ENCODE assay signal across 12 cellular contexts in genomic region chr17:40517286-40517662, GRCh38. TPM values are rescaled to one million over a fixed set of nuclear protein-coding genes. Genes with fewer than 3 reads are reported as not detected.
DNase-seq lines count a peak whose midpoint lies in the region; ATAC-seq, FAIRE-seq and TF ChIP-seq lines count a peak whose summit lies in the region.
"Had no signal": no experiment of that assay in that cellular context is flagged by ENCODE, and none has a peak within 500 bp of the region (broad histone marks: within the 10 kb centered on the region; RNA-seq: fewer than 3 reads in every experiment).

No MANE protein-coding gene starts in this region.

- H3K9me3 ChIP-seq in K562 (replicated peaks; ENCODE audit: control insufficient read depth, insufficient read depth, low read depth, low read length): no peaks in the 10 kb centered on the region
- H3K9me3 ChIP-seq in osteoblast (ENCODE audit: low read depth, low read length): no peaks in the 10 kb centered on the region
- H3K9me3 ChIP-seq: gastroesophageal sphincter, tibial nerve had no signal

- no peaks in the 10 kb centered on the region for H3K27me3 ChIP-seq in K562 (ENCODE audit: control insufficient read depth in 2 of 2, insufficient read depth in 2 of 2, low read length in 2 of 2)
- H3K27me3 ChIP-seq in osteoblast (ENCODE audit: insufficient read depth, low read length): no peaks in the 10 kb centered on the region
- H3K27me3 ChIP-seq: gastroesophageal sphincter, tibial nerve had no signal

- ATAC-seq in K562 (peak; percentile 10; the same call in 2 of the 3 replicates), left lobe of liver (no peak), GM19023 (IDR thresholded peaks at IDR 0.05; ENCODE audit: unreplicated experiment) (no peak)
- ATAC-seq: gastroesophageal sphincter had no signal

- no peak overlapping the region for H3K4me3 Mint-ChIP-seq in Calu3 (ENCODE audit: low read depth, unreplicated experiment)

- H3K4me1 Mint-ChIP-seq in Calu3 (ENCODE audit: low read depth, unreplicated experiment): peaks cover 59% of the 10 kb centered on the region

- no peaks in the 10 kb centered on the region for H3K9me1 ChIP-seq in K562 (ENCODE audit: control insufficient read depth, insufficient read depth, low read length)

- TF ChIP-seq POLR2A in NB4 (IDR thresholded peaks at IDR 0.05; ENCODE audit: extremely low read depth, insufficient read length) (no peak), K562 (conservative IDR thresholded peaks at IDR 0.05) (no peak)

- H3K4me1 ChIP-seq in K562 (replicated peaks in 1 of 2; ENCODE audit: control insufficient read depth in 2 of 2, insufficient read depth in 2 of 2, low read length in 2 of 2) (peaks cover 25 to 42% of the 10 kb centered on the region in 2 experiments), osteoblast (ENCODE audit: insufficient read depth, low read length) (peaks cover 40% of the 10 kb centered on the region)
- H3K4me1 ChIP-seq: gastroesophageal sphincter, parathyroid adenoma had no signal

- BruUV-seq in Calu3 (replicated peaks; lab: Mats Ljungman, UMichigan): no TSS peak
- TSS peak; percentile 73 for BruUV-seq in K562 (replicated peaks; lab: Mats Ljungman, UMichigan)

- H4K20me1 ChIP-seq in K562 (replicated peaks; ENCODE audit: control insufficient read depth, insufficient read depth, low read length) (no peaks in the 10 kb centered on the region), osteoblast (ENCODE audit: insufficient read depth, low read length) (no peaks in the 10 kb centered on the region)

- H3K4me2 ChIP-seq in K562 (ENCODE audit: insufficient read depth, low read length) (peak overlapping the region; percentile 56; the same call in 1 of the 2 replicates), osteoblast (ENCODE audit: insufficient read depth, low read length) (no peak overlapping the region)

- no peak for FAIRE-seq in K562 (lab: Jason Lieb, UNC)

- TF ChIP-seq CTCF in Calu3 (IDR thresholded peaks at IDR 0.05; ENCODE audit: unreplicated experiment) (no peak), NB4 (IDR thresholded peaks at IDR 0.05; ENCODE audit: low read depth, low read length) (no peak), K562 (IDR thresholded peaks at IDR 0.05 in 2 of 3, conservative IDR thresholded peaks at IDR 0.05 in 1 of 3; ENCODE audit: insufficient read depth in 2 of 3, low read depth in 1 of 3, low read length in 3 of 3) (no peak), osteoblast (IDR thresholded peaks at IDR 0.05; ENCODE audit: extremely low read depth, low read depth, low read length) (no peak)

- peak overlapping the region; percentile 30 to 40; a peak in 2 of 4 replicates for H3K9ac ChIP-seq in K562 (ENCODE audit: insufficient read depth in 1 of 2, low read depth in 2 of 2, low read length in 2 of 2)
- H3K9ac ChIP-seq: parathyroid adenoma had no signal

- CTCF ChIA-PET in Calu3 (lab: Charles Lee) (interaction anchor here (0.5 to 68.2 kb wide), 22 partner anchors 10 to 838 kb away, joined by 3 to 4142 read pairs (median 6); partner anchors contain the start of genes CCR7, IGFBP4, PGAP3 and PSMD3), K562 (lab: Yijun Ruan, JAX; ENCODE audit: low intra/inter-chr PET ratio) (no interaction called here)

- POLR2A ChIA-PET in K562 (lab: Yijun Ruan, JAX): interaction anchor here (0.7 to 1.0 kb wide), 3 partner anchors 9 to 34 kb away, joined by 3 read pairs; no protein-coding TSS in a partner anchor

- intact Hi-C loops in Calu3 (cut with micrococcal nuclease; ENCODE audit: unreplicated experiment): loop anchor here (2.0 kb wide), 1 partner anchor 68 kb away; no protein-coding TSS in a partner anchor
- intact Hi-C loops in K562 (cut with micrococcal nuclease): no loop called here

- peaks cover 10% of the 10 kb centered on the region for H3K36me3 Mint-ChIP-seq in Calu3 (ENCODE audit: insufficient read depth, unreplicated experiment)

- in situ Hi-C loops in K562 (cut with MboI): no loop called here

- H3K27ac ChIP-seq in K562 (ENCODE audit: extremely low read depth, low read depth, low read length) (peak overlapping the region; percentile 75), osteoblast (ENCODE audit: low read depth, low read length) (peak overlapping the region; percentile 44)
- H3K27ac ChIP-seq: gastroesophageal sphincter, HL-60, parathyroid adenoma, tibial nerve had no signal

- no peak for DNase-seq in Calu3
- peak; percentile 46 for DNase-seq in NB4 (ENCODE audit: low read depth)
- DNase-seq in K562 (ENCODE audit: extremely low read depth in 1 of 4, low spot score in 3 of 4): peak in 1 of 4 experiments; percentile 40
- no peak for DNase-seq in osteoblast (ENCODE audit: insufficient read length, low spot score, missing footprints)
- DNase-seq in NCI-H526 (lab: John Stamatoyannopoulos, UW): no peak
- no peak for DNase-seq in left lobe of liver (ENCODE audit: low spot score)
- DNase-seq: NCI-H1105 treated with DMSO at 0.1 percent for 48 hours had no signal

- peaks cover 22% of the 10 kb centered on the region for H3K27me3 Mint-ChIP-seq in Calu3 (ENCODE audit: unreplicated experiment)

- no peak for TF ChIP-seq RAD21 in K562 (CRISPR knock-in tag; conservative IDR thresholded peaks at IDR 0.05 in 1 of 2, IDR thresholded peaks at IDR 0.05 in 1 of 2)

- H3K4me3 ChIP-seq in NB4 (ENCODE audit: low read depth, low read length): peak overlapping the region; percentile 39
- no peak overlapping the region for H3K4me3 ChIP-seq in K562
- H3K4me3 ChIP-seq in osteoblast (ENCODE audit: insufficient read depth, low read length): no peak overlapping the region
- H3K4me3 ChIP-seq: gastroesophageal sphincter, tibial nerve had no signal

- H3K79me2 ChIP-seq in K562 (ENCODE audit: control insufficient read depth, insufficient read depth, low read length): no peaks in the 10 kb centered on the region
- no peaks in the 10 kb centered on the region for H3K79me2 ChIP-seq in osteoblast (ENCODE audit: insufficient read depth, low read length)
- H3K79me2 ChIP-seq: parathyroid adenoma had no signal

- H3K36me3 ChIP-seq in K562 (ENCODE audit: control insufficient read depth, insufficient read depth, low read length): no peaks in the 10 kb centered on the region
- no peaks in the 10 kb centered on the region for H3K36me3 ChIP-seq in osteoblast (ENCODE audit: insufficient read depth, low read length)
- H3K36me3 ChIP-seq: gastroesophageal sphincter, tibial nerve had no signal

- peak overlapping the region; percentile 1 for H3K27ac Mint-ChIP-seq in Calu3 (ENCODE audit: unreplicated experiment)

- WGBS in K562 (ENCODE audit: insufficient coverage, low coverage, missing lambda C conversion rate): 28% methylated on average over 2 of the region's 2 CpGs

- peak overlapping the region; percentile 14; the same call in 1 of the 2 replicates for H2AFZ ChIP-seq in K562 (ENCODE audit: low read depth, low read length)
- peak overlapping the region; percentile 35 for H2AFZ ChIP-seq in osteoblast (ENCODE audit: low read length)
- H2AFZ ChIP-seq: parathyroid adenoma had no signal

- H3K9me3 Mint-ChIP-seq in Calu3 (ENCODE audit: low read depth, unreplicated experiment): peaks cover 3% of the 10 kb centered on the region

- TF ChIP-seq EP300 in K562 (IDR thresholded peaks at IDR 0.05; ENCODE audit: low read length): no peak

TF ChIP-seq in K562, 482 proteins besides CTCF, POLR2A, EP300 and RAD21 (continues in another document):
- TF ChIP-seq RBM25 (IDR thresholded peaks at IDR 0.05; ENCODE audit: low read depth, low read length, severe bottlenecking) (peak; percentile 98), STAG1 (CRISPR knock-in tag; IDR thresholded peaks at IDR 0.05; ENCODE audit: borderline replicate concordance) (no peak)

RNA-seq across cellular contexts. Expression of gene TNS4, which starts 15.9 kb away (rescaled TPM):
- total RNA-seq in Calu3 (2022) (0.21 and 0.44 TPM in 2 replicates), K562 (2014; rRNA removed) (0.18 and 0.24 TPM in 2 replicates), K562 (2014; rRNA removed; fragmentation: Illumina TruSeq; extraction: Trizol) (0.06 and 0.11 TPM in 2 replicates), K562 (2015; rRNA removed; fragmentation: Illumina TruSeq; extraction: Trizol) (not detected in 2 replicates), K562 (2021) (0.73 and 0.78 TPM in 2 replicates), osteoblast (under 0.01 and 0.29 TPM in 2 replicates), left lobe of liver (0.13 TPM)
- 2.1 and 5.8 TPM in 2 replicates for total RNA-seq in K562 (2011; cell fraction: chromatin; rRNA removed; ENCODE audit: low replicate concordance)
- total RNA-seq in K562 (2011; cell fraction: nucleolus; rRNA removed): 1.4 and 1.7 TPM in 2 replicates
- total RNA-seq in K562 (2011; cell fraction: nucleoplasm; rRNA removed): 2.7 and 2.8 TPM in 2 replicates
- polyA plus RNA-seq in K562 (2011; rRNA removed) (0.15 and 0.53 TPM in 2 replicates), K562 (2014; fragmentation: Illumina TruSeq; extraction: Trizol) (0.54 and 0.61 TPM in 2 replicates), K562 (2014; fragmentation: Nextera tagmentation; extraction: Ambion mirVana) (under 1 TPM; 0.04 to 0.07 TPM), K562 (2014; rRNA removed) (0.29 and 0.40 TPM in 2 replicates)
- polyA plus RNA-seq in K562 (2011; cell fraction: cytosol; rRNA removed): 0.09 and 0.89 TPM in 2 replicates
- polyA plus RNA-seq in K562 (2011; cell fraction: nucleus; rRNA removed): 0.38 and 4.1 TPM in 2 replicates
- 0.49 and 1.4 TPM in 2 replicates for polyA plus RNA-seq in K562 (2012)
- polyA minus RNA-seq in K562 (2011; rRNA and poly(A)+ RNA removed): 1.1 TPM in 1 of 2 replicates, not detected in the other
- 1.1 TPM in 1 of 2 replicates, not detected in the other for polyA minus RNA-seq in K562 (2011; cell fraction: cytosol; rRNA and poly(A)+ RNA removed)
- polyA minus RNA-seq in K562 (2011; cell fraction: nucleus; rRNA and poly(A)+ RNA removed): 0.22 and 2.7 TPM in 2 replicates

RNA-seq across cellular contexts. Expression of gene CCR7, which starts 48.0 kb away (rescaled TPM):
- not detected in 2 replicates for total RNA-seq in Calu3 (2022)
- total RNA-seq in K562 (2011; cell fraction: chromatin; rRNA removed; ENCODE audit: low replicate concordance): 0.62 and 2.8 TPM in 2 replicates
- total RNA-seq in K562 (2011; cell fraction: nucleolus; rRNA removed): 1.6 and 2.2 TPM in 2 replicates
- 1.1 and 1.2 TPM in 2 replicates for total RNA-seq in K562 (2011; cell fraction: nucleoplasm; rRNA removed)
- total RNA-seq in K562 (2014; rRNA removed): 0.14 and 0.33 TPM in 2 replicates
- 0.13 and 0.22 TPM in 2 replicates for total RNA-seq in K562 (2014; rRNA removed; fragmentation: Illumina TruSeq; extraction: Trizol)
- total RNA-seq in K562 (2015; rRNA removed; fragmentation: Illumina TruSeq; extraction: Trizol): 0.30 and 0.51 TPM in 2 replicates
- total RNA-seq in K562 (2021): 1.1 and 1.3 TPM in 2 replicates
- polyA plus RNA-seq in K562 (2011; rRNA removed): 0.46 and 1.4 TPM in 2 replicates
- 0.83 and 6.2 TPM in 2 replicates for polyA plus RNA-seq in K562 (2011; cell fraction: cytosol; rRNA removed)
- polyA plus RNA-seq in K562 (2011; cell fraction: nucleus; rRNA removed): 0.28 and 2.5 TPM in 2 replicates
- polyA plus RNA-seq in K562 (2012): 0.48 and 2.1 TPM in 2 replicates
- 0.48 and 0.73 TPM in 2 replicates for polyA plus RNA-seq in K562 (2014; fragmentation: Illumina TruSeq; extraction: Trizol)
- polyA plus RNA-seq in K562 (2014; fragmentation: Nextera tagmentation; extraction: Ambion mirVana): 1 to 10 TPM in 1 of 2 experiments, under 1 TPM in 1; 0.58 to 1.0 TPM
- 0.32 and 0.56 TPM in 2 replicates for polyA plus RNA-seq in K562 (2014; rRNA removed)
- polyA minus RNA-seq in K562 (2011; rRNA and poly(A)+ RNA removed): 1.1 and 4.7 TPM in 2 replicates
- polyA minus RNA-seq in K562 (2011; cell fraction: cytosol; rRNA and poly(A)+ RNA removed): 1.3 TPM in 1 of 2 replicates, not detected in the other
- polyA minus RNA-seq in K562 (2011; cell fraction: nucleus; rRNA and poly(A)+ RNA removed): 0.67 and 1.5 TPM in 2 replicates
- total RNA-seq in osteoblast: not detected in 2 replicates
- 0.75 TPM for total RNA-seq in left lobe of liver
